In the genomic region with DNA sequence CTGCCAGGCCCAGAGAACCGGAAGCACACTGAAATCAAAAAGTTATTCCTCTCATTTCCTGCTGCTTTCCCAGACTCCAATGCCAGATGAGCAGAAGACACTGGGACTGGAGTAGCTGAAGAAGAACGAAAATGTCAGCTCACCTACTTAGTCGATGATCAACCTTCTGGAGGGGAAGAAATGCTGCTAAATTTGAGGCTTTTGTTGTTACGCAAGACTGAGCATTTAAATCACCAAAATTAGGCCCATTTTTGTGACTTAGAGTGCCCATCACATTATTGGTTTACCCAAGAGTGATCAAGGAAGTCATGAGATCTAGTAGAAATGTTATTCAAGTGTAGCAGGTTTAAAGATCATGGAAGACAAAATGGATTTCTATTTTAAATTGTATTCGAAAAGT, we compare ENCODE assay signal across 7 cellular contexts.
"Had no signal": no experiment of that assay in that cellular context is flagged by ENCODE, and none has a peak within 500 bp of the region (broad histone marks: within the 10 kb centered on the region; RNA-seq: fewer than 3 reads in every experiment).

No MANE protein-coding gene starts in this region.

- H3K27ac ChIP-seq: HL-60 had no signal

- H2AFZ ChIP-seq: GM23338 had no signal

- ATAC-seq: GM23338 had no signal

- H3K4me3 ChIP-seq: GM23338 had no signal

- DNase-seq: H9, HCEC 1CT, KBM-7 had no signal

- FAIRE-seq: H1, H54 had no signal

- H3K4me2 ChIP-seq: GM23338 had no signal
